Comparison of ENCODE assay signal across 14 cellular contexts in genomic region chr3:35393916-35394315, GRCh38.
DNase-seq lines count a peak whose midpoint lies in the region; ATAC-seq and TF ChIP-seq lines count a peak whose summit lies in the region.
"Had no signal": no experiment of that assay in that cellular context is flagged by ENCODE, and none has a peak within 500 bp of the region (broad histone marks: within the 10 kb centered on the region; RNA-seq: fewer than 3 reads in every experiment).

No MANE protein-coding gene starts in this region.

- H3K4me3 ChIP-seq in cardiac fibroblast (replicated peaks in 1 of 2; ENCODE audit: low read depth in 2 of 2, low read length in 2 of 2): no peak overlapping the region
- H3K4me3 ChIP-seq: sigmoid colon had no signal

- H3K4me1 Mint-ChIP-seq in nephron progenitor cell: peaks cover 9% of the 10 kb centered on the region
- H3K4me1 Mint-ChIP-seq in progenitor cell of endocrine pancreas (ENCODE audit: low read depth): no peaks in the 10 kb centered on the region
- H3K4me1 Mint-ChIP-seq: natural killer cell had no signal

- H3K27me3 Mint-ChIP-seq in nephron progenitor cell (ENCODE audit: low read depth, poor library complexity) (peaks cover 2% of the 10 kb centered on the region), progenitor cell of endocrine pancreas (no peaks in the 10 kb centered on the region)

- peak; percentile 83 for DNase-seq in DMS79 treated with DMSO at 0.1 percent for 48 hours (lab: John Stamatoyannopoulos, UW)
- DNase-seq in NCI-H2196 (lab: John Stamatoyannopoulos, UW; ENCODE audit: unreplicated experiment): peak; percentile 44
- DNase-seq in cardiac fibroblast (ENCODE audit: low read depth in 2 of 2): peak; percentile 2 to 50
- peak; percentile 2 for DNase-seq in nephron progenitor cell
- DNase-seq in progenitor cell of endocrine pancreas (ENCODE audit: low spot score, unreplicated experiment): no peak
- DNase-seq in activated CD4-positive, alpha-beta T cell treated with anti-CD3 and anti-CD28 coated beads for 1 hour: no peak
- DNase-seq: activated CD4-positive, CD25-positive, alpha-beta regulatory T cell; activated T-cell treated with anti-CD3 and anti-CD28 coated beads for 4 hours; left cardiac atrium; natural killer cell; NCI-H748 treated with DMSO at 0.1 percent for 48 hours; SIG-M5; sigmoid colon had no signal

- H3K9me3 Mint-ChIP-seq in nephron progenitor cell (peaks cover 27% of the 10 kb centered on the region), progenitor cell of endocrine pancreas (ENCODE audit: low read depth) (peaks cover 11% of the 10 kb centered on the region)

- TF ChIP-seq CTCF in cardiac fibroblast (IDR thresholded peaks at IDR 0.05; ENCODE audit: low read depth, low read length): no peak
- no peak for TF ChIP-seq CTCF in nephron progenitor cell (IDR thresholded peaks at IDR 0.05)
- no peak for TF ChIP-seq CTCF in progenitor cell of endocrine pancreas (IDR thresholded peaks at IDR 0.05; ENCODE audit: unreplicated experiment)

- H3K36me3 Mint-ChIP-seq in nephron progenitor cell (ENCODE audit: low read depth) (no peaks in the 10 kb centered on the region), progenitor cell of endocrine pancreas (ENCODE audit: insufficient read depth) (no peaks in the 10 kb centered on the region)
- H3K36me3 Mint-ChIP-seq: natural killer cell had no signal

- H3K4me3 Mint-ChIP-seq in nephron progenitor cell (no peak overlapping the region), progenitor cell of endocrine pancreas (ENCODE audit: low read depth) (no peak overlapping the region)
- H3K4me3 Mint-ChIP-seq: natural killer cell had no signal

- no peak for ATAC-seq in GM21528 (IDR thresholded peaks at IDR 0.05; ENCODE audit: low FRiP score, unreplicated experiment)
- ATAC-seq: left cardiac atrium, natural killer cell had no signal

- H3K27ac Mint-ChIP-seq in nephron progenitor cell (no peak overlapping the region), progenitor cell of endocrine pancreas (no peak overlapping the region)
- H3K27ac Mint-ChIP-seq: natural killer cell had no signal

Comparison
In these comparisons a context has a peak if more than half of its experiments do, and no peak if none do; other contexts are left out.
1. DNase-seq: peak in DMS79 treated with DMSO at 0.1 percent for 48 hours (single experiment), NCI-H2196 (single experiment), cardiac fibroblast (2 of 2) and nephron progenitor cell (single experiment); none in progenitor cell of endocrine pancreas (single experiment) and activated CD4-positive, alpha-beta T cell treated with anti-CD3 and anti-CD28 coated beads for 1 hour (single experiment).